ENCODE assay signal across 16 cellular contexts in genomic region chr15:90710436-90710835, GRCh38. TPM values are rescaled to one million over a fixed set of nuclear protein-coding genes. Genes with fewer than 3 reads are reported as not detected.
DNase-seq lines count a peak whose midpoint lies in the region; ATAC-seq and TF ChIP-seq lines count a peak whose summit lies in the region.
"Had no signal": no experiment of that assay in that cellular context is flagged by ENCODE, and none has a peak within 500 bp of the region (broad histone marks: within the 10 kb centered on the region; RNA-seq: fewer than 3 reads in every experiment).

No MANE protein-coding gene starts in this region.

- H3K79me2 ChIP-seq in H9 (ENCODE audit: insufficient read depth, low read length) = no peaks in the 10 kb centered on the region
- H3K79me2 ChIP-seq in mesendoderm (ENCODE audit: control insufficient read depth, insufficient read depth, low read length) = no peaks in the 10 kb centered on the region

- H2AK5ac ChIP-seq in H9 (ENCODE audit: insufficient read length, low read length) (no peak overlapping the region), mesendoderm (ENCODE audit: low read length) (no peak overlapping the region)

- H4K8ac ChIP-seq in H9 (replicated peaks; ENCODE audit: insufficient read length, low read depth, low read length) (no peak overlapping the region), mesendoderm (ENCODE audit: low read depth, low read length) (no peak overlapping the region)

- no peak overlapping the region for H4K91ac ChIP-seq in H9 (ENCODE audit: insufficient read length, low read depth, low read length)

- H3K23ac ChIP-seq in H9 (ENCODE audit: insufficient read length, low read depth, low read length) (no peak overlapping the region), mesendoderm (ENCODE audit: low read length) (no peak overlapping the region)

- H3K9me3 Mint-ChIP-seq in H9 = no peaks in the 10 kb centered on the region
- H3K9me3 Mint-ChIP-seq in endodermal cell = no peaks in the 10 kb centered on the region
- H3K9me3 Mint-ChIP-seq: CD14-positive monocyte had no signal

- H3K27ac ChIP-seq in H9 (ENCODE audit: insufficient read length, low read depth, low read length) (no peak overlapping the region), endodermal cell (ENCODE audit: low read depth, low read length) (no peak overlapping the region), mesendoderm (ENCODE audit: low read depth, low read length) (no peak overlapping the region)
- H3K27ac ChIP-seq: heart right ventricle, SJCRH30, tibial artery had no signal

- peaks cover 3% of the 10 kb centered on the region for H4K20me1 ChIP-seq in H9 (ENCODE audit: control insufficient read depth, insufficient read depth, insufficient read length)

- DNase-seq in H9 (peak; percentile 75), NCI-H2107 (lab: John Stamatoyannopoulos, UW) (peak; percentile 32), endodermal cell (peak; percentile 82), mesendoderm (peak; percentile 70), T-helper 1 cell (no peak)
- DNase-seq: activated CD4-positive, alpha-beta T cell treated with anti-CD3 and anti-CD28 coated beads, Interleukin-2, amount 50 U/mL, for 48 hours; GOT3; heart right ventricle; left cardiac atrium; NCI-H226; SJCRH30; stimulated activated CD4-positive, alpha-beta T cell treated with anti-CD3 and anti-CD28 coated beads, Interleukin-4, amount 100 ng/mL, for 1 hour; tibial artery had no signal

- no peak for TF ChIP-seq CTCF in H9 (conservative IDR thresholded peaks at IDR 0.05)
- TF ChIP-seq CTCF in endodermal cell (conservative IDR thresholded peaks at IDR 0.05) = no peak

- H3K14ac ChIP-seq in H9 (ENCODE audit: insufficient read depth, low read length) = no peak overlapping the region

- H3K4me2 ChIP-seq in H9 (ENCODE audit: insufficient read depth, insufficient read length, low read length) (no peak overlapping the region), mesendoderm (ENCODE audit: low read length) (no peak overlapping the region)

- no peak overlapping the region for H3K56ac ChIP-seq in H9 (ENCODE audit: insufficient read length, low read depth, low read length)
- no peak overlapping the region for H3K56ac ChIP-seq in mesendoderm (ENCODE audit: low read length)

- H3K27me3 ChIP-seq in H9 (ENCODE audit: insufficient read depth, low read length) (no peaks in the 10 kb centered on the region), endodermal cell (ENCODE audit: control insufficient read depth, insufficient read depth, low read length, poor library complexity, severe bottlenecking) (no peaks in the 10 kb centered on the region), mesendoderm (ENCODE audit: insufficient read depth, low read length, poor library complexity) (no peaks in the 10 kb centered on the region)
- H3K27me3 ChIP-seq: heart right ventricle, SJCRH30, tibial artery had no signal

- no peak overlapping the region for H2BK20ac ChIP-seq in H9 (ENCODE audit: low read depth, low read length, poor library complexity, severe bottlenecking)

- H2BK5ac ChIP-seq in H9 (ENCODE audit: insufficient read length, low read length) = no peak overlapping the region
- no peak overlapping the region for H2BK5ac ChIP-seq in mesendoderm (ENCODE audit: low read length)

- H2BK12ac ChIP-seq in H9 (ENCODE audit: insufficient read length, low read depth, low read length) = no peak overlapping the region

- H2AFZ ChIP-seq in H9 (ENCODE audit: low read length) = no peak overlapping the region

- H3K9ac ChIP-seq in H9 (ENCODE audit: extremely low read depth, insufficient read length, low read length) (no peak overlapping the region), endodermal cell (ENCODE audit: extremely low read depth, low read length, poor library complexity, severe bottlenecking) (no peak overlapping the region), mesendoderm (ENCODE audit: low read length) (no peak overlapping the region)

- H3K27ac Mint-ChIP-seq in H9 (no peak overlapping the region), endodermal cell (no peak overlapping the region)

- H3K79me1 ChIP-seq in H9 (ENCODE audit: insufficient read depth, low read depth, low read length, poor library complexity, severe bottlenecking) (no peaks in the 10 kb centered on the region), mesendoderm (ENCODE audit: low read length) (no peaks in the 10 kb centered on the region)

- no peak overlapping the region for H3K18ac ChIP-seq in H9 (ENCODE audit: insufficient read length, low read depth, low read length)
- no peak overlapping the region for H3K18ac ChIP-seq in mesendoderm (ENCODE audit: low read length)

- H3K4me1 Mint-ChIP-seq in H9 = peaks cover 0 to 3% of the 10 kb centered on the region in 2 experiments; a peak in 2 of 4 replicates
- peaks cover 13% of the 10 kb centered on the region for H3K4me1 Mint-ChIP-seq in endodermal cell

- H4K5ac ChIP-seq in H9 (ENCODE audit: insufficient read length, low read depth, low read length) (no peak overlapping the region), mesendoderm (ENCODE audit: low read length) (no peak overlapping the region)

- H2BK15ac ChIP-seq in H9 (ENCODE audit: low read depth, low read length) = no peak overlapping the region
- H2BK15ac ChIP-seq in mesendoderm (replicated peaks; ENCODE audit: low read depth) = no peak overlapping the region

- no peak overlapping the region for H3K4me3 ChIP-seq in endodermal cell (ENCODE audit: low read length)
- H3K4me3 ChIP-seq in mesendoderm (ENCODE audit: low read length) = no peak overlapping the region
- H3K4me3 ChIP-seq: heart right ventricle, SJCRH30, tibial artery had no signal

- no peaks in the 10 kb centered on the region for H3K23me2 ChIP-seq in H9 (ENCODE audit: insufficient read length, low read depth, low read length, poor library complexity, severe bottlenecking)

- H3K4ac ChIP-seq in H9 (ENCODE audit: low read depth, low read length) (no peak overlapping the region), mesendoderm (ENCODE audit: low read depth, low read length) (no peak overlapping the region)

- no CpG with 5 or more reads among the region's 4 CpGs for WGBS in H9 (ENCODE audit: extremely low coverage, insufficient read length, low lambda C conversion rate)
- 88 to 91% methylated on average over 3 to 4 of the region's 4 CpGs for WGBS in endodermal cell (ENCODE audit: insufficient coverage in 1 of 2, insufficient read length in 1 of 2), 2 experiments
- WGBS in mesendoderm (ENCODE audit: extremely low coverage, insufficient coverage, low lambda C conversion rate) = no CpG with 5 or more reads among the region's 4 CpGs

- H3K36me3 Mint-ChIP-seq in H9 (ENCODE audit: insufficient read depth in 1 of 3, low read depth in 3 of 3) = peaks cover 0 to 14% (median 5%) of the 10 kb centered on the region in 3 experiments; a peak in 5 of 7 replicates
- peaks cover 2% of the 10 kb centered on the region for H3K36me3 Mint-ChIP-seq in endodermal cell (ENCODE audit: low read depth)

- ATAC-seq in HG02870 (IDR thresholded peaks at IDR 0.05; ENCODE audit: unreplicated experiment) = no peak
- no peak for ATAC-seq in HG02852 (IDR thresholded peaks at IDR 0.05; ENCODE audit: unreplicated experiment)
- ATAC-seq: heart right ventricle had no signal

- H3K36me3 ChIP-seq in endodermal cell (ENCODE audit: control insufficient read depth, insufficient read depth, low read length) (no peaks in the 10 kb centered on the region), mesendoderm (ENCODE audit: control insufficient read depth, insufficient read depth, low read length) (no peaks in the 10 kb centered on the region)
- H3K36me3 ChIP-seq: heart right ventricle, SJCRH30, tibial artery had no signal

- H3K4me3 Mint-ChIP-seq in H9 (no peak overlapping the region), endodermal cell (no peak overlapping the region)
- H3K4me3 Mint-ChIP-seq: CD14-positive monocyte had no signal

- H3T11ph ChIP-seq in H9 (ENCODE audit: low read length) = no peak overlapping the region

- H2BK120ac ChIP-seq in H9 (ENCODE audit: low read depth, low read length, poor library complexity, severe bottlenecking) (no peak overlapping the region), mesendoderm (ENCODE audit: low read depth, low read length) (no peak overlapping the region)

- no peaks in the 10 kb centered on the region for H3K4me1 ChIP-seq in H9 (ENCODE audit: insufficient read depth, low read length)
- no peaks in the 10 kb centered on the region for H3K4me1 ChIP-seq in endodermal cell (ENCODE audit: control insufficient read depth, insufficient read depth, low read length)
- no peaks in the 10 kb centered on the region for H3K4me1 ChIP-seq in mesendoderm (ENCODE audit: control insufficient read depth, low read depth, low read length)
- H3K4me1 ChIP-seq: heart right ventricle, SJCRH30, tibial artery had no signal

- H3K27me3 Mint-ChIP-seq in H9 (ENCODE audit: low read depth) = no peaks in the 10 kb centered on the region
- H3K27me3 Mint-ChIP-seq in endodermal cell (ENCODE audit: insufficient read depth) = no peaks in the 10 kb centered on the region

- no peaks in the 10 kb centered on the region for H3K9me3 ChIP-seq in H9 (ENCODE audit: control insufficient read depth, low read depth, low read length)
- H3K9me3 ChIP-seq in endodermal cell (ENCODE audit: control insufficient read depth, low read length) = no peaks in the 10 kb centered on the region
- H3K9me3 ChIP-seq: heart right ventricle, SJCRH30, tibial artery had no signal

RNA-seq across cellular contexts. Expression of gene BLM, which starts 6.7 kb away (rescaled TPM):
- total RNA-seq in H9 (2021) (41.3 and 43.4 TPM in 2 replicates), endodermal cell (10 to 100 TPM; 29.6 to 34.9 TPM)
- polyA plus RNA-seq in endodermal cell (2013, experiment 1 of 2) = 22.2 TPM
- 24.7 TPM for polyA plus RNA-seq in endodermal cell (2013, experiment 2 of 2)
- polyA plus RNA-seq in mesendoderm (2013, experiment 1 of 2) = 33.2 TPM
- 30.6 TPM for polyA plus RNA-seq in mesendoderm (2013, experiment 2 of 2)

Comparison
In these comparisons a context has a peak if more than half of its experiments do, and no peak if none do; other contexts are left out.
1. DNase-seq: peak in H9 (single experiment), NCI-H2107 (single experiment), endodermal cell (single experiment) and mesendoderm (single experiment); none in T-helper 1 cell (0 of 5).